28 cellular contexts compared by ENCODE assay signal in the genomic region with DNA sequence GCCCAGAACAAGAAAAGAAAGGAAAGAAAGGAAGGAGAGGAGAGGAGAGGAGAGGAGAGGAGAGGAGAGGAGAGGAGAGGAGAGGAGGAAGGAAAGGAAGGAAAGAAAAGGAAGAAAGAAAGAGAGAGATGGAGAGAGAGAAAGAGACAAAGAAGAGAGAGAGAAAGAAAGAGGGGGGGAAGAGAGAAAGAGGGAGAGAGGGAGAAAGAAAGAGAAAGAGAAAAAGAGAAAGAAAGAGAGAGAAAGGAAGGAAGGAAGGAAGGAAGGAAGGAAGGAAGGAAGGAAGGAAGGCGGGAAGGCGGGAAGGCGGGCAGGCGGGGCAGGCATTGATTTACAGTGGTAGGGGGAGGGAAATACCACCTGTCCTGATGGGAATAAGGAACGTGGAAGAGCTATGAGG.
"Had no signal": no experiment of that assay in that cellular context is flagged by ENCODE, and none has a peak within 500 bp of the region (broad histone marks: within the 10 kb centered on the region; RNA-seq: fewer than 3 reads in every experiment).

No MANE protein-coding gene starts in this region.

- DNase-seq: naive thymus-derived CD8-positive, alpha-beta T cell; nephron progenitor cell; nucleus accumbens; pancreas; psoas muscle; right cardiac atrium; right lobe of liver; sigmoid colon; small intestine; stimulated activated CD4-positive, alpha-beta T cell treated with anti-CD3 and anti-CD28 coated beads, Interleukin-15, amount 100 ng/mL, for 24 hours; stimulated activated CD4-positive, alpha-beta T cell treated with anti-CD3 and anti-CD28 coated beads, Interleukin-2, amount 100 ng/mL, for 24 hours; stimulated activated CD4-positive, alpha-beta T cell treated with anti-CD3 and anti-CD28 coated beads, Interleukin-2, amount 100 ng/mL, for 48 hours; stimulated activated CD4-positive, alpha-beta T cell treated with anti-CD3 and anti-CD28 coated beads, Interleukin-4, amount 100 ng/mL, for 24 hours; stimulated activated naive CD4-positive, alpha-beta T cell; stimulated activated naive CD8-positive, alpha-beta T cell treated with anti-CD3 and anti-CD28 coated beads, Interleukin-15, amount 100 ng/mL, for 72 hours; stimulated activated naive CD8-positive, alpha-beta T cell treated with anti-CD3 and anti-CD28 coated beads, Interleukin-15, Interleukin-2, amounts not matched to agents 100 U/mL and 50 U/mL, for 24 hours; substantia nigra; testis; tibial artery; transverse colon; upper lobe of right lung; uterus had no signal

- H3K4me1 ChIP-seq: pancreas, psoas muscle, right lobe of liver, sigmoid colon, suprapubic skin, testis, tibial artery, transverse colon, upper lobe of right lung, uterus had no signal

- H3K9me3 Mint-ChIP-seq: naive thymus-derived CD8-positive, alpha-beta T cell; natural killer cell treated with Interleukin-12 subunit alpha and Interleukin-12 subunit beta and Interleukin-15 and Interleukin-18, amount 100 ng/mL, for 72 hours; nephron progenitor cell; stimulated activated memory B cell treated with anti-CD40 and anti-IgM and Interleukin-4, amounts not matched to agents 10 μg/mL and 1 μg/mL and 100 μg/mL, for 72 hours; stimulated activated naive CD8-positive, alpha-beta T cell treated with anti-CD3 and anti-CD28 coated beads, Interleukin-15, amount 100 ng/mL, for 72 hours had no signal

- H3K36me3 ChIP-seq: neutrophil, pancreas, right lobe of liver, suprapubic skin, transverse colon, uterus had no signal

- H3K4me3 Mint-ChIP-seq: naive thymus-derived CD8-positive, alpha-beta T cell; natural killer cell treated with Interleukin-12 subunit alpha and Interleukin-12 subunit beta and Interleukin-15 and Interleukin-18, amount 100 ng/mL, for 72 hours; nephron progenitor cell; neural crest cell; stimulated activated memory B cell treated with anti-CD40 and anti-IgM and Interleukin-4, amounts not matched to agents 10 μg/mL and 1 μg/mL and 100 μg/mL, for 72 hours; stimulated activated naive CD8-positive, alpha-beta T cell treated with anti-CD3 and anti-CD28 coated beads, Interleukin-15, amount 100 ng/mL, for 72 hours; type B pancreatic cell had no signal

- H3K9me3 ChIP-seq: neutrophil, pancreas, psoas muscle, right lobe of liver, sigmoid colon, suprapubic skin, testis, tibial artery, transverse colon, upper lobe of right lung, uterus had no signal

- H3K4me1 Mint-ChIP-seq: stimulated activated memory B cell treated with anti-CD40 and anti-IgM and Interleukin-4, amounts not matched to agents 10 μg/mL and 1 μg/mL and 100 μg/mL, for 72 hours had no signal

- H3K27ac Mint-ChIP-seq: natural killer cell treated with Interleukin-12 subunit alpha and Interleukin-12 subunit beta and Interleukin-15 and Interleukin-18, amount 100 ng/mL, for 72 hours; nephron progenitor cell; stimulated activated memory B cell treated with anti-CD40 and anti-IgM and Interleukin-4, amounts not matched to agents 10 μg/mL and 1 μg/mL and 100 μg/mL, for 72 hours; stimulated activated naive CD8-positive, alpha-beta T cell treated with anti-CD3 and anti-CD28 coated beads, Interleukin-15, amount 100 ng/mL, for 72 hours; type B pancreatic cell had no signal

- H3K27ac ChIP-seq: neutrophil, pancreas, psoas muscle, right lobe of liver, sigmoid colon, suprapubic skin, testis, tibial artery, transverse colon, upper lobe of right lung, uterus had no signal

- H3K27me3 Mint-ChIP-seq: naive thymus-derived CD8-positive, alpha-beta T cell; natural killer cell treated with Interleukin-12 subunit alpha and Interleukin-12 subunit beta and Interleukin-15 and Interleukin-18, amount 100 ng/mL, for 72 hours; stimulated activated memory B cell treated with anti-CD40 and anti-IgM and Interleukin-4, amounts not matched to agents 10 μg/mL and 1 μg/mL and 100 μg/mL, for 72 hours; stimulated activated naive CD8-positive, alpha-beta T cell treated with anti-CD3 and anti-CD28 coated beads, Interleukin-15, amount 100 ng/mL, for 72 hours; type B pancreatic cell had no signal

- ATAC-seq: naive thymus-derived CD8-positive, alpha-beta T cell; natural killer cell treated with Interleukin-12 subunit alpha and Interleukin-12 subunit beta and Interleukin-15 and Interleukin-18, amount 100 ng/mL, for 72 hours; pancreas; psoas muscle; right cardiac atrium; right lobe of liver; stimulated activated memory B cell treated with anti-CD40 and anti-IgM and Interleukin-4, amounts not matched to agents 10 μg/mL and 1 μg/mL and 100 μg/mL, for 72 hours; stimulated activated naive CD8-positive, alpha-beta T cell treated with anti-CD3 and anti-CD28 coated beads, Interleukin-15, amount 100 ng/mL, for 72 hours; stimulated activated naive CD8-positive, alpha-beta T cell treated with anti-CD3 and anti-CD28 coated beads, Interleukin-15, Interleukin-2, amounts not matched to agents 100 U/mL and 50 U/mL, for 24 hours; upper lobe of right lung had no signal

- H3K4me3 ChIP-seq: pancreas, psoas muscle, right lobe of liver, sigmoid colon, suprapubic skin, testis, tibial artery, transverse colon, upper lobe of right lung, uterus had no signal
